In the genomic region with DNA sequence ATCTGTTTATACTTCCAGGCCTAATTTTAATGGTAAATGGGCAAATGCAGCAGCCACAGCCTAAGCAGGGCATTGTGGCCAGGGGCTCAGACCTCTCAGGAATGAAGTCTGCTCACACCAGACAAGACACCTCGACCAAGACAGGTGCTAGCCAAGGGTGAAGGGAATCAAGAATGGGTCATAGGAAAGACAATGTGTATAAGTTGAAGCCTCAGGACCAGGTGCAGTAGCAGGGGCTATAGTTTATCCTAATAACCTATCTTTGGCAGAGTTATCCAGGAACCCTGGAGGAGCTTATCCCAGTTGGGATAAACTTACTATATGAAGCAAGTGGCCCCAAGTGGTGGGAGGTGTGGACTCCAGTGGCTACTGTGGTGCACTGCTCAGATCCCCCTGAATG, we compare ENCODE assay signal across 14 cellular contexts.
A peak's percentile ranks its signal among the peaks of the same experiment; 100 is the strongest.
DNase-seq lines count a peak whose midpoint lies in the region; ATAC-seq and TF ChIP-seq lines count a peak whose summit lies in the region.
"Had no signal": no experiment of that assay in that cellular context is flagged by ENCODE, and none has a peak within 500 bp of the region (broad histone marks: within the 10 kb centered on the region; RNA-seq: fewer than 3 reads in every experiment).

No MANE protein-coding gene starts in this region.

- no peak overlapping the region for H3K4me3 ChIP-seq in WERI-Rb-1 (ENCODE audit: low read depth, low read length)
- H3K4me3 ChIP-seq: GM12878 had no signal

- H3K27ac ChIP-seq in WERI-Rb-1: peak overlapping the region; percentile 47
- H3K27ac ChIP-seq: KMS-11 had no signal

- H3K4me1 Mint-ChIP-seq in natural killer cell treated with Interleukin-12 subunit alpha and Interleukin-12 subunit beta and Interleukin-15 and Interleukin-18, amount 100 ng/mL, for 72 hours (ENCODE audit: low read depth in 2 of 2): peaks cover 64 to 74% of the 10 kb centered on the region in 2 donors
- peaks cover 8 to 11% of the 10 kb centered on the region in 2 donors for H3K4me1 Mint-ChIP-seq in natural killer cell
- peaks cover 58% of the 10 kb centered on the region for H3K4me1 Mint-ChIP-seq in activated naive CD8-positive, alpha-beta T cell treated with anti-CD3 and anti-CD28 coated beads, Interleukin-2, amount 10 ng/mL, durations not matched to agents 7 days and 5 days

- POLR2A ChIA-PET in activated naive CD8-positive, alpha-beta T cell treated with anti-CD3 and anti-CD28 coated beads, Interleukin-2, amount 10 ng/mL, durations not matched to agents 7 days and 5 days (lab: Charles Lee): interaction anchor here (0.7 to 4.0 kb wide), 3 partner anchors 11 to 164 kb away, joined by 3 to 21 read pairs (median 4); a partner anchor contains a TSS

- peak overlapping the region; percentile 76 to 85 for H3K27ac Mint-ChIP-seq in natural killer cell treated with Interleukin-12 subunit alpha and Interleukin-12 subunit beta and Interleukin-15 and Interleukin-18, amount 100 ng/mL, for 72 hours
- H3K27ac Mint-ChIP-seq in natural killer cell: no peak overlapping the region
- peak overlapping the region; percentile 89 for H3K27ac Mint-ChIP-seq in activated naive CD8-positive, alpha-beta T cell treated with anti-CD3 and anti-CD28 coated beads, Interleukin-2, amount 10 ng/mL, durations not matched to agents 7 days and 5 days

- no peaks in the 10 kb centered on the region for H3K9me3 ChIP-seq in WERI-Rb-1 (ENCODE audit: severe bottlenecking)

- H3K36me3 Mint-ChIP-seq in natural killer cell treated with Interleukin-12 subunit alpha and Interleukin-12 subunit beta and Interleukin-15 and Interleukin-18, amount 100 ng/mL, for 72 hours: peaks cover 22% of the 10 kb centered on the region
- no peaks in the 10 kb centered on the region for H3K36me3 Mint-ChIP-seq in natural killer cell
- H3K36me3 Mint-ChIP-seq in activated naive CD8-positive, alpha-beta T cell treated with anti-CD3 and anti-CD28 coated beads, Interleukin-2, amount 10 ng/mL, durations not matched to agents 7 days and 5 days: peaks cover 65% of the 10 kb centered on the region

- TF ChIP-seq CTCF in natural killer cell (IDR thresholded peaks at IDR 0.05) (no peak), WERI-Rb-1 (IDR thresholded peaks at IDR 0.05; ENCODE audit: low read depth, low read length) (no peak)

- H3K4me3 Mint-ChIP-seq in natural killer cell treated with Interleukin-12 subunit alpha and Interleukin-12 subunit beta and Interleukin-15 and Interleukin-18, amount 100 ng/mL, for 72 hours: peak overlapping the region; percentile 55
- no peak overlapping the region for H3K4me3 Mint-ChIP-seq in natural killer cell
- H3K4me3 Mint-ChIP-seq in activated naive CD8-positive, alpha-beta T cell treated with anti-CD3 and anti-CD28 coated beads, Interleukin-2, amount 10 ng/mL, durations not matched to agents 7 days and 5 days: no peak overlapping the region

- H3K36me3 ChIP-seq in WERI-Rb-1: no peaks in the 10 kb centered on the region

- H3K27me3 Mint-ChIP-seq in natural killer cell treated with Interleukin-12 subunit alpha and Interleukin-12 subunit beta and Interleukin-15 and Interleukin-18, amount 100 ng/mL, for 72 hours: no peaks in the 10 kb centered on the region
- peaks cover 0 to 7% of the 10 kb centered on the region in 2 donors for H3K27me3 Mint-ChIP-seq in natural killer cell (ENCODE audit: low read depth in 2 of 2)
- H3K27me3 Mint-ChIP-seq in activated naive CD8-positive, alpha-beta T cell treated with anti-CD3 and anti-CD28 coated beads, Interleukin-2, amount 10 ng/mL, durations not matched to agents 7 days and 5 days: no peaks in the 10 kb centered on the region

- intact Hi-C loops in natural killer cell (cut with micrococcal nuclease): no loop called here

- DNase-seq in natural killer cell treated with Interleukin-12 subunit alpha and Interleukin-12 subunit beta and Interleukin-15 and Interleukin-18, amount 100 ng/mL, for 72 hours (ENCODE audit: low spot score): no peak
- no peak for DNase-seq in natural killer cell
- no peak for DNase-seq in WERI-Rb-1
- no peak for DNase-seq in activated naive CD8-positive, alpha-beta T cell treated with anti-CD3 and anti-CD28 coated beads, Interleukin-2, amount 10 ng/mL, durations not matched to agents 7 days and 5 days
- no peak for DNase-seq in NCI-H526 (lab: John Stamatoyannopoulos, UW)
- no peak for DNase-seq in DMS 273 (lab: John Stamatoyannopoulos, UW; ENCODE audit: unreplicated experiment)
- DNase-seq: ACHN; AML-193; NCI-H1694 treated with DMSO at 0.1 percent for 48 hours; NCI-H748 treated with DMSO at 0.1 percent for 48 hours; NK-92 treated with Interleukin-12 subunit alpha and Interleukin-12 subunit beta, amount 100 ng/mL, for 24 hours had no signal

- peaks cover 9% of the 10 kb centered on the region for H3K9me3 Mint-ChIP-seq in natural killer cell treated with Interleukin-12 subunit alpha and Interleukin-12 subunit beta and Interleukin-15 and Interleukin-18, amount 100 ng/mL, for 72 hours
- no peaks in the 10 kb centered on the region for H3K9me3 Mint-ChIP-seq in natural killer cell
- H3K9me3 Mint-ChIP-seq in activated naive CD8-positive, alpha-beta T cell treated with anti-CD3 and anti-CD28 coated beads, Interleukin-2, amount 10 ng/mL, durations not matched to agents 7 days and 5 days: peaks cover 27% of the 10 kb centered on the region

- H3K27me3 ChIP-seq in WERI-Rb-1 (ENCODE audit: insufficient read depth, low read depth, severe bottlenecking): no peaks in the 10 kb centered on the region

- ATAC-seq in natural killer cell treated with Interleukin-12 subunit alpha and Interleukin-12 subunit beta and Interleukin-15 and Interleukin-18, amount 100 ng/mL, for 72 hours: no peak
- no peak for ATAC-seq in natural killer cell
- ATAC-seq in activated naive CD8-positive, alpha-beta T cell treated with anti-CD3 and anti-CD28 coated beads, Interleukin-2, amount 10 ng/mL, durations not matched to agents 7 days and 5 days (ENCODE audit: low read depth): no peak
- no peak for ATAC-seq in GM18502 (IDR thresholded peaks at IDR 0.05; ENCODE audit: poor library complexity, unreplicated experiment)
- ATAC-seq: GM12878 had no signal

Comparison
In these comparisons a context has a peak if more than half of its experiments do, and no peak if none do; other contexts are left out.
1. H3K27ac Mint-ChIP-seq: peak in natural killer cell treated with Interleukin-12 subunit alpha and Interleukin-12 subunit beta and Interleukin-15 and Interleukin-18, amount 100 ng/mL, for 72 hours (2 of 2) and activated naive CD8-positive, alpha-beta T cell treated with anti-CD3 and anti-CD28 coated beads, Interleukin-2, amount 10 ng/mL, durations not matched to agents 7 days and 5 days (single experiment); none in natural killer cell (0 of 2).